ENCODE assay signal across 8 cellular contexts in the genomic region with DNA sequence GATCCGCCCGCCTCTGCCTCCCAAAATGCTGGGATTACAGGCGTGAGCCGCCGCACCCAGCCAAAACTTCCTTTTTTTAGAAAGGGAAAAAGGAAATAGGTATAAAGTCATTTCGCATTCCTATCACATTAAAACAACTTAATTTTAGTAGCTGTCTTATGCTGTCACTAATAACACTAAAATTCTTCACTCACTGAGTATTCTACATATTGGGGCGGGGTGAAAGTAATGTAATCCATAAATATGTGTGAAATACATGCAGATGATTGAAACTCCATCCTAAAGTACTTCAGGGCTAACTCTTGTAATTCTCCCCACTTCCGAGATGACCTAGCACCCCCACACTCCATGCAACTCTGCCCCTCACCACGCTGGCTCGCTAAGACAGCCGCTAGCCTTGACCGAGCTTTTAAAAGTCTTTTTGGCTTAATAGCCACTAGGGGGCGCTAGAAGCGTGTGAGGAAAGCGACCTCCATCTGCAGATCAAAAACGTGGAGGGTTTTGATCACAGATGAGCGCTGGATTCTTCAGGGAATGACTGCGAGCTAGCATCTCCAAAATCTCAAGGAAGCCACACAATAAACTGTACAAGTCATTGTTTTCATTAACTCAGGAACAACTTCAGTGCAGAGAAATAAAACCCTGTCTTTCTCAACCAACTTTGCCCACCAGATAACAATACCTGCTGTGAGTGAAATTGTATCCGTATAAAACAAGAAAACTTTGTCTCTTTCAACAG.
DNase-seq lines count a peak whose midpoint lies in the region; ATAC-seq and TF ChIP-seq lines count a peak whose summit lies in the region.

No MANE protein-coding gene starts in this region.

- H3K9me3 ChIP-seq in lower lobe of right lung = no peaks in the 10 kb centered on the region

- H3K4me1 ChIP-seq in lower lobe of right lung = peaks cover 8% of the 10 kb centered on the region

- H3K27me3 ChIP-seq in lower lobe of right lung (ENCODE audit: low read depth) = no peaks in the 10 kb centered on the region

- H3K27ac ChIP-seq in lower lobe of right lung = no peak overlapping the region

- DNase-seq in Ammon's horn (ENCODE audit: low spot score) (peak; percentile 84), NCI-H446 treated with DMSO at 0.1 percent for 48 hours (lab: John Stamatoyannopoulos, UW) (peak; percentile 9), dermis blood vessel endothelial cell (peak; percentile 85), lower lobe of right lung (no peak)
- peak; percentile 18 to 23 for DNase-seq in activated CD4-positive, alpha-beta T cell treated with anti-CD3 and anti-CD28 coated beads for 24 hours (ENCODE audit: low read depth in 2 of 2)
- peak; percentile 2 for DNase-seq in stimulated activated CD8-positive, alpha-beta memory T cell treated with anti-CD3 and anti-CD28 coated beads, Interleukin-12 subunit alpha, Interleukin-12 subunit beta, amount 100 ng/mL, for 24 hours (ENCODE audit: extremely low read depth)

- intact Hi-C loops in lower lobe of right lung (cut with DNase I) = no loop called here

- no peak overlapping the region for H3K4me3 ChIP-seq in lower lobe of right lung

- ATAC-seq in GM19035 (IDR thresholded peaks at IDR 0.05; ENCODE audit: unreplicated experiment) = peak; percentile 73
- ATAC-seq in HG03342 (IDR thresholded peaks at IDR 0.05; ENCODE audit: unreplicated experiment) = peak; percentile 81
- ATAC-seq in lower lobe of right lung = peak; percentile 85 to 88

- H3K36me3 ChIP-seq in lower lobe of right lung = no peaks in the 10 kb centered on the region

- TF ChIP-seq CTCF in lower lobe of right lung (IDR thresholded peaks at IDR 0.05) = peak; percentile 83
